In genomic region chr6:163417595-163417994, GRCh38 we compare ENCODE assay signal across 8 cellular contexts. TPM values are rescaled to one million over a fixed set of nuclear protein-coding genes. Genes with fewer than 3 reads are reported as not detected.
DNase-seq lines count a peak whose midpoint lies in the region; ATAC-seq, FAIRE-seq and TF ChIP-seq lines count a peak whose summit lies in the region.

No MANE protein-coding gene starts in this region.

- FAIRE-seq in D721Med (lab: Jason Lieb, UNC) = no peak

- TF ChIP-seq POLR2A in esophagus squamous epithelium (IDR thresholded peaks at IDR 0.05) (no peak), Peyer's patch (IDR thresholded peaks at IDR 0.05) (no peak)

- POLR2A ChIA-PET in Panc1 (lab: Charles Lee) = interaction anchor here (1.0 kb wide), 1 partner anchor 17 kb away, joined by 4 read pairs; no protein-coding TSS in a partner anchor

- intact Hi-C loops in Panc1 (cut with micrococcal nuclease; ENCODE audit: unreplicated experiment) = loop anchor here (2.0 to 10.0 kb wide), 5 partner anchors 93 to 1510 kb away; no protein-coding TSS in a partner anchor
- intact Hi-C loops in esophagus squamous epithelium (cut with DNase I) = loop anchor here (10.0 kb wide), 1 partner anchor 563 kb away; no protein-coding TSS in a partner anchor
- intact Hi-C loops in psoas muscle (cut with DNase I) = loop anchor here (1.0 to 5.0 kb wide), 3 partner anchors 237 to 680 kb away; no protein-coding TSS in a partner anchor

- CTCF ChIA-PET in Panc1 (lab: Charles Lee) = no interaction called here

- H3K4me1 ChIP-seq in ES-I3 (ENCODE audit: insufficient read depth, low read length) = peaks cover 21% of the 10 kb centered on the region
- peaks cover 40% of the 10 kb centered on the region for H3K4me1 ChIP-seq in Panc1 (ENCODE audit: control insufficient read depth, insufficient read depth, low read length)
- peaks cover 0 to 62% (median 19%) of the 10 kb centered on the region in 3 donors for H3K4me1 ChIP-seq in esophagus squamous epithelium
- peaks cover 37% of the 10 kb centered on the region for H3K4me1 ChIP-seq in psoas muscle
- H3K4me1 ChIP-seq in Peyer's patch = peaks cover 0 to 12% (median 3%) of the 10 kb centered on the region in 4 donors

- in situ Hi-C loops in Panc1 (cut with HindIII; ENCODE audit: low pct_unique_long_range_greater_than_20kb, low sequenced_read_pairs) = no loop called here

- H3K9ac ChIP-seq in ES-I3 (ENCODE audit: low read depth, low read length) = peak overlapping the region; percentile 23

- no TSS peak for BruUV-seq in Panc1 (replicated peaks; lab: Mats Ljungman, UMichigan)

- no peaks in the 10 kb centered on the region for H3K36me3 ChIP-seq in ES-I3 (ENCODE audit: insufficient read depth, low read length)
- H3K36me3 ChIP-seq in Panc1 (ENCODE audit: control insufficient read depth, insufficient read depth, low read length) = no peaks in the 10 kb centered on the region; the same call in 1 of the 2 replicates
- no peaks in the 10 kb centered on the region for H3K36me3 ChIP-seq in esophagus squamous epithelium
- no peaks in the 10 kb centered on the region for H3K36me3 ChIP-seq in psoas muscle (ENCODE audit: insufficient read depth in 1 of 2, low read depth in 1 of 2)
- no peaks in the 10 kb centered on the region for H3K36me3 ChIP-seq in Peyer's patch

- WGBS in esophagus squamous epithelium, 2 donors = 9 to 16% methylated on average over 4 of the region's 4 CpGs
- 3 to 4% (median 4%) methylated on average over 4 of the region's 4 CpGs for WGBS in psoas muscle, 3 donors

- H3K27ac ChIP-seq in Panc1 (ENCODE audit: low read length) = peak overlapping the region; percentile 94
- peak overlapping the region; percentile 76 to 100 (median 98) for H3K27ac ChIP-seq in esophagus squamous epithelium
- H3K27ac ChIP-seq in psoas muscle = peak overlapping the region; percentile 99
- H3K27ac ChIP-seq in Peyer's patch = peak overlapping the region in 1 of 4 donors; percentile 28

- peak overlapping the region; percentile 39 to 95 for H3K4me3 ChIP-seq in Panc1 (ENCODE audit: low read depth in 2 of 2, low read length in 2 of 2)
- H3K4me3 ChIP-seq in esophagus squamous epithelium = peak overlapping the region; percentile 88 to 100 (median 97)
- H3K4me3 ChIP-seq in psoas muscle = peak overlapping the region; percentile 93
- peak overlapping the region in 1 of 4 donors; percentile 69 for H3K4me3 ChIP-seq in Peyer's patch

- DNase-seq in Panc1 (ENCODE audit: low read depth, low spot score) = no peak
- no peak for DNase-seq in esophagus squamous epithelium (lab: John Stamatoyannopoulos, UW)
- DNase-seq in psoas muscle = no peak
- DNase-seq in NCI-H345 treated with DMSO at 0.1 percent for 48 hours (lab: John Stamatoyannopoulos, UW; ENCODE audit: unreplicated experiment) = no peak
- DNase-seq in Peyer's patch = no peak
- DNase-seq in D721Med (ENCODE audit: insufficient read length, low spot score) = no peak

- no peak for TF ChIP-seq CTCF in Panc1 (IDR thresholded peaks at IDR 0.05)
- no peak for TF ChIP-seq CTCF in esophagus squamous epithelium (IDR thresholded peaks at IDR 0.05)
- no peak for TF ChIP-seq CTCF in psoas muscle (IDR thresholded peaks at IDR 0.05)
- no peak for TF ChIP-seq CTCF in Peyer's patch (IDR thresholded peaks at IDR 0.05)
- TF ChIP-seq CTCF in D721Med (IDR thresholded peaks at IDR 0.05; ENCODE audit: insufficient read depth, missing control alignments) = no peak

- H3K27me3 ChIP-seq in Panc1 (ENCODE audit: control insufficient read depth, insufficient read depth, low read length) = no peaks in the 10 kb centered on the region
- no peaks in the 10 kb centered on the region for H3K27me3 ChIP-seq in esophagus squamous epithelium
- H3K27me3 ChIP-seq in psoas muscle (ENCODE audit: insufficient read depth in 3 of 3, low read length in 2 of 3) = no peaks in the 10 kb centered on the region
- H3K27me3 ChIP-seq in Peyer's patch = no peaks in the 10 kb centered on the region

- no peak for ATAC-seq in Panc1
- no peak for ATAC-seq in psoas muscle
- ATAC-seq in HG03175 (IDR thresholded peaks at IDR 0.05; ENCODE audit: unreplicated experiment) = no peak

- H3K9me3 ChIP-seq in ES-I3 (ENCODE audit: control insufficient read depth, insufficient read depth, low read length) = no peaks in the 10 kb centered on the region
- no peaks in the 10 kb centered on the region for H3K9me3 ChIP-seq in Panc1 (ENCODE audit: control insufficient read depth, insufficient read depth, low read depth, low read length)
- no peaks in the 10 kb centered on the region for H3K9me3 ChIP-seq in esophagus squamous epithelium
- H3K9me3 ChIP-seq in psoas muscle = no peaks in the 10 kb centered on the region
- H3K9me3 ChIP-seq in Peyer's patch = no peaks in the 10 kb centered on the region

RNA-seq across cellular contexts. Expression of gene QKI, which starts 3.1 kb away (rescaled TPM):
- 176 TPM for total RNA-seq in Panc1 (2021; ENCODE audit: unreplicated experiment)
- polyA plus RNA-seq in Panc1 (2012; ENCODE audit: insufficient read length) = 81.4 TPM
- 100 to 1,000 TPM in 1 of 4 donors, 10 to 100 TPM in 3; 46.2 to 149 (median 65.4) TPM for total RNA-seq in esophagus squamous epithelium
- total RNA-seq in psoas muscle = 100 to 1,000 TPM; 275 to 421 (median 308) TPM
- 100 to 1,000 TPM in 1 of 3 donors, 10 to 100 TPM in 2; 62.0 to 266 (median 82.1) TPM for polyA plus RNA-seq in psoas muscle
- total RNA-seq in Peyer's patch = 100 to 1,000 TPM in 1 of 4 donors, 10 to 100 TPM in 2, 1 to 10 TPM in 1; 8.4 to 107 (median 37.1) TPM
